In the genomic region with DNA sequence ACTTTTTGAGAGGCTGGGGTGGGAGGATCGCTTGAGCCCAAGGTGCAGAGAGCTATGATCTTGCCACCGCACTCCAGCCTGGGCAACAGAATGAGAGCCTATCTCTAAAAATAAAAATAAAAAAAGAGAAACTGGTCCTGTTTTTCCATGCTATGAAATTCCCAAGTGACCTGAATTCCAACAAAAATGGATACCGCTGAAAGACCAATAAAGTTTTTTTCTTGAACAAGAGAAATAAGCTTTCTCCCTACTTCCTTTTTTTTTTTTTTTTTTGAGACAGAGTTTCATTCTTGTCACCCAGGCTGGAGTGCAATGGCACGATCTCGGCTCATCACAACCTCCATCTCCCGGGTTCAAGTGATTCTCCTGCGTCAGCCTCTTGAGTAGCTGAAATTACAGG, we compare ENCODE assay signal across 39 cellular contexts.
"Had no signal": no experiment of that assay in that cellular context is flagged by ENCODE, and none has a peak within 500 bp of the region (broad histone marks: within the 10 kb centered on the region; RNA-seq: fewer than 3 reads in every experiment).

No MANE protein-coding gene starts in this region.

- H3K4me1 Mint-ChIP-seq: activated naive CD4-positive, alpha-beta T cell treated with anti-CD3 and anti-CD28 coated beads, Interleukin-2, amount 10 ng/mL, durations not matched to agents 7 days and 5 days; activated naive CD4-positive, alpha-beta T cell treated with anti-CD3 and anti-CD28 coated beads, Interleukin-2, amount 50 U/mL, for 24 hours; activated naive CD8-positive, alpha-beta T cell treated with anti-CD3 and anti-CD28 coated beads for 36 hours; activated naive CD8-positive, alpha-beta T cell treated with anti-CD3 and anti-CD28 coated beads, Interleukin-2, amount 10 ng/mL, durations not matched to agents 7 days and 5 days; activated naive CD8-positive, alpha-beta T cell treated with anti-CD3 and anti-CD28 coated beads, Interleukin-2, amount 50 U/mL, for 24 hours; activated T-helper 17 cell treated with anti-CD3 and anti-CD28 coated beads, Interleukin-2, amount 50 U/mL, for 72 hours; central memory CD8-positive, alpha-beta T cell had no signal

- DNase-seq: activated effector memory CD4-positive, alpha-beta T cell treated with anti-CD3 and anti-CD28 coated beads, Interleukin-2, amount 50 U/mL, for 16 hours; activated effector memory CD4-positive, alpha-beta T cell treated with Interleukin-2 at 50 U/mL for 16 hours; activated gamma-delta T cell; activated gamma-delta T cell treated with Interleukin-2 at 50 U/mL for 16 hours; activated naive CD4-positive, alpha-beta T cell; activated naive CD4-positive, alpha-beta T cell treated with anti-CD3 and anti-CD28 coated beads for 36 hours; activated naive CD4-positive, alpha-beta T cell treated with anti-CD3 and anti-CD28 coated beads, Interleukin-2, amount 10 ng/mL, durations not matched to agents 7 days and 5 days; activated naive CD4-positive, alpha-beta T cell treated with anti-CD3 and anti-CD28 coated beads, Interleukin-2, amount 50 U/mL, for 16 hours; activated naive CD4-positive, alpha-beta T cell treated with Interleukin-2 at 50 U/mL for 16 hours; activated naive CD8-positive, alpha-beta T cell treated with anti-CD3 and anti-CD28 coated beads for 36 hours; activated naive CD8-positive, alpha-beta T cell treated with anti-CD3 and anti-CD28 coated beads, Interleukin-2, amount 10 ng/mL, durations not matched to agents 7 days and 5 days; activated naive CD8-positive, alpha-beta T cell treated with anti-CD3 and anti-CD28 coated beads, Interleukin-2, amount 50 U/mL, for 24 hours; activated T-cell treated with anti-CD3 and anti-CD28 coated beads, Interleukin-2, amount 50 U/mL, for 24 hours; activated T-cell treated with anti-CD3 and anti-CD28 coated beads, Interleukin-2, amount 50 U/mL, for 4 hours; activated T-cell treated with anti-CD3 and anti-CD28 coated beads, Interleukin-2, amount 50 U/mL, for 48 hours; activated T-cell treated with anti-CD3 and anti-CD28 coated beads, Interleukin-2, amount 50 U/mL, for 72 hours; adrenal gland; amniotic stem cell; amygdala; anterior cingulate cortex; aorta; body of pancreas; brain microvascular endothelial cell; caudate nucleus; central memory CD4-positive, alpha-beta T cell; cerebellar nuclear complex had no signal

- H3K36me3 ChIP-seq: adrenal gland, ascending aorta, brain microvascular endothelial cell, breast epithelium, cardiac muscle cell had no signal

- H3K27me3 Mint-ChIP-seq: activated naive CD8-positive, alpha-beta T cell treated with anti-CD3 and anti-CD28 coated beads for 36 hours; activated T-cell treated with anti-CD3 and anti-CD28 coated beads, Interleukin-2, amount 50 U/mL, for 24 hours; brain had no signal

- H3K9me3 Mint-ChIP-seq: activated naive CD4-positive, alpha-beta T cell treated with anti-CD3 and anti-CD28 coated beads for 36 hours; activated naive CD4-positive, alpha-beta T cell treated with anti-CD3 and anti-CD28 coated beads, Interleukin-2, amount 10 ng/mL, durations not matched to agents 7 days and 5 days; activated naive CD4-positive, alpha-beta T cell treated with anti-CD3 and anti-CD28 coated beads, Interleukin-2, amount 50 U/mL, for 24 hours; activated naive CD4-positive, alpha-beta T cell treated with anti-CD3 and anti-CD28 coated beads, Interleukin-2, amount 50 U/mL, for 72 hours; activated naive CD8-positive, alpha-beta T cell treated with anti-CD3 and anti-CD28 coated beads for 36 hours; activated naive CD8-positive, alpha-beta T cell treated with anti-CD3 and anti-CD28 coated beads, Interleukin-2, amount 10 ng/mL, durations not matched to agents 7 days and 5 days; activated naive CD8-positive, alpha-beta T cell treated with anti-CD3 and anti-CD28 coated beads, Interleukin-2, amount 50 U/mL, for 24 hours; activated T-cell treated with anti-CD3 and anti-CD28 coated beads, Interleukin-2, amount 50 U/mL, for 24 hours; activated T-cell treated with anti-CD3 and anti-CD28 coated beads, Interleukin-2, amount 50 U/mL, for 4 hours; activated T-cell treated with anti-CD3 and anti-CD28 coated beads, Interleukin-2, amount 50 U/mL, for 72 hours; activated T-helper 1 cell treated with anti-CD3 and anti-CD28 coated beads, Interleukin-12 subunit alpha, Interleukin-12 subunit beta, Interleukin-2, Interleukin-4 antibody, amounts not matched to agents 30 ng/mL and 10 ng/mL and 1 ng/mL, durations not matched to agents 14 hours and 24 hours and 36 hours; activated T-helper 17 cell treated with anti-CD3 and anti-CD28 coated beads, Interleukin-2, amount 50 U/mL, for 72 hours; activated T-helper 2 cell treated with anti-CD3 and anti-CD28 coated beads, Interferon-gamma antibody, Interleukin-2, Interleukin-4, amounts not matched to agents 10 μg/mL and 5 μg/mL and 100 μg/mL, durations not matched to agents 14 hours and 24 hours and 36 hours; brain; central memory CD8-positive, alpha-beta T cell had no signal

- H3K4me3 Mint-ChIP-seq: activated naive CD4-positive, alpha-beta T cell treated with anti-CD3 and anti-CD28 coated beads for 36 hours; activated naive CD4-positive, alpha-beta T cell treated with anti-CD3 and anti-CD28 coated beads, Interleukin-2, amount 10 ng/mL, durations not matched to agents 7 days and 5 days; activated naive CD4-positive, alpha-beta T cell treated with anti-CD3 and anti-CD28 coated beads, Interleukin-2, amount 50 U/mL, for 24 hours; activated naive CD8-positive, alpha-beta T cell; activated naive CD8-positive, alpha-beta T cell treated with anti-CD3 and anti-CD28 coated beads for 36 hours; activated naive CD8-positive, alpha-beta T cell treated with anti-CD3 and anti-CD28 coated beads, Interleukin-2, amount 10 ng/mL, durations not matched to agents 7 days and 5 days; activated naive CD8-positive, alpha-beta T cell treated with anti-CD3 and anti-CD28 coated beads, Interleukin-2, amount 50 U/mL, for 24 hours; activated T-cell treated with anti-CD3 and anti-CD28 coated beads, Interleukin-2, amount 50 U/mL, for 24 hours; activated T-cell treated with anti-CD3 and anti-CD28 coated beads, Interleukin-2, amount 50 U/mL, for 4 hours; activated T-cell treated with anti-CD3 and anti-CD28 coated beads, Interleukin-2, amount 50 U/mL, for 72 hours; activated T-helper 1 cell treated with anti-CD3 and anti-CD28 coated beads, Interleukin-12 subunit alpha, Interleukin-12 subunit beta, Interleukin-2, Interleukin-4 antibody, amounts not matched to agents 30 ng/mL and 10 ng/mL and 1 ng/mL, durations not matched to agents 14 hours and 24 hours and 36 hours; activated T-helper 17 cell treated with anti-CD3 and anti-CD28 coated beads, Interleukin-2, amount 50 U/mL, for 72 hours; brain; central memory CD8-positive, alpha-beta T cell had no signal

- ATAC-seq: activated naive CD4-positive, alpha-beta T cell treated with anti-CD3 and anti-CD28 coated beads, Interleukin-2, amount 50 U/mL, for 72 hours; activated naive CD8-positive, alpha-beta T cell treated with anti-CD3 and anti-CD28 coated beads, Interleukin-2, amount 50 U/mL, for 24 hours; activated T-cell treated with anti-CD3 and anti-CD28 coated beads, Interleukin-2, amount 50 U/mL, for 4 hours; activated T-cell treated with anti-CD3 and anti-CD28 coated beads, Interleukin-2, amount 50 U/mL, for 72 hours; activated T-helper 17 cell treated with anti-CD3 and anti-CD28 coated beads, Interleukin-2, amount 50 U/mL, for 72 hours; body of pancreas had no signal

- H3K4me1 ChIP-seq: adrenal gland, ascending aorta, body of pancreas, breast epithelium had no signal

- H3K4me3 ChIP-seq: adrenal gland, ascending aorta, body of pancreas, breast epithelium, cardiac muscle cell had no signal

- H3K27me3 ChIP-seq: ascending aorta, body of pancreas, brain microvascular endothelial cell, breast epithelium, cardiac muscle cell had no signal

- FAIRE-seq: astrocyte, bronchial epithelial cell had no signal

- H3K27ac ChIP-seq: adrenal gland, ascending aorta, body of pancreas, brain microvascular endothelial cell, breast epithelium, cardiac muscle cell had no signal

- H3K36me3 Mint-ChIP-seq: activated naive CD4-positive, alpha-beta T cell treated with anti-CD3 and anti-CD28 coated beads, Interleukin-2, amount 10 ng/mL, durations not matched to agents 7 days and 5 days; activated naive CD4-positive, alpha-beta T cell treated with anti-CD3 and anti-CD28 coated beads, Interleukin-2, amount 50 U/mL, for 24 hours; activated naive CD4-positive, alpha-beta T cell treated with anti-CD3 and anti-CD28 coated beads, Interleukin-2, amount 50 U/mL, for 72 hours; activated naive CD8-positive, alpha-beta T cell; activated naive CD8-positive, alpha-beta T cell treated with anti-CD3 and anti-CD28 coated beads for 36 hours; activated naive CD8-positive, alpha-beta T cell treated with anti-CD3 and anti-CD28 coated beads, Interleukin-2, amount 10 ng/mL, durations not matched to agents 7 days and 5 days; brain had no signal

- H3K27ac Mint-ChIP-seq: activated naive CD4-positive, alpha-beta T cell treated with anti-CD3 and anti-CD28 coated beads for 36 hours; activated naive CD4-positive, alpha-beta T cell treated with anti-CD3 and anti-CD28 coated beads, Interleukin-2, amount 10 ng/mL, durations not matched to agents 7 days and 5 days; activated naive CD4-positive, alpha-beta T cell treated with anti-CD3 and anti-CD28 coated beads, Interleukin-2, amount 50 U/mL, for 24 hours; activated naive CD4-positive, alpha-beta T cell treated with anti-CD3 and anti-CD28 coated beads, Interleukin-2, amount 50 U/mL, for 72 hours; activated naive CD8-positive, alpha-beta T cell; activated naive CD8-positive, alpha-beta T cell treated with anti-CD3 and anti-CD28 coated beads for 36 hours; activated naive CD8-positive, alpha-beta T cell treated with anti-CD3 and anti-CD28 coated beads, Interleukin-2, amount 10 ng/mL, durations not matched to agents 7 days and 5 days; activated naive CD8-positive, alpha-beta T cell treated with anti-CD3 and anti-CD28 coated beads, Interleukin-2, amount 50 U/mL, for 24 hours; activated T-cell treated with anti-CD3 and anti-CD28 coated beads, Interleukin-2, amount 50 U/mL, for 24 hours; activated T-cell treated with anti-CD3 and anti-CD28 coated beads, Interleukin-2, amount 50 U/mL, for 72 hours; activated T-helper 1 cell treated with anti-CD3 and anti-CD28 coated beads, Interleukin-12 subunit alpha, Interleukin-12 subunit beta, Interleukin-2, Interleukin-4 antibody, amounts not matched to agents 30 ng/mL and 10 ng/mL and 1 ng/mL, durations not matched to agents 14 hours and 24 hours and 36 hours; activated T-helper 17 cell treated with anti-CD3 and anti-CD28 coated beads, Interleukin-2, amount 50 U/mL, for 72 hours; activated T-helper 2 cell treated with anti-CD3 and anti-CD28 coated beads, Interferon-gamma antibody, Interleukin-2, Interleukin-4, amounts not matched to agents 10 μg/mL and 5 μg/mL and 100 μg/mL, durations not matched to agents 14 hours and 24 hours and 36 hours; brain had no signal

- H3K9me3 ChIP-seq: adrenal gland, ascending aorta, body of pancreas, breast epithelium had no signal
